20 cellular contexts compared by ENCODE assay signal in the genomic region with DNA sequence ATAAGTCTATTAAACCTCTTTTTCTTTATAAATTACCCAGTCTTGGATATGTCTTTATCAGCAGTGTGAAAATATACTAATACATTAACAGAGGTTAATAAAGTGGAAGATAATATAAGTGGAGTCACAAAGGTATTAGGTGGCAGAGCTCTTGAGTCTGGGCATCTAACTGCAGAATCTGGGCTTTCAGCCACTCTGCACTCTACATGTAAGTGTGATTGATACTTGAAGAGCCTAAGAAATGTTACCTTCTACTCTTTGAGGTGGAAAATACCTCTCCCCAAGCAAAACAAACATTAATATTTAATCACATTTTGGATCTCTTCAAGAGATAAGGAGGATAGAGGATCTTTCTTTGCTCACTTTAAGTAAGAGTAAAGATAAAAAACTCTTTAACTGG.
A peak's percentile ranks its signal among the peaks of the same experiment; 100 is the strongest.
DNase-seq lines count a peak whose midpoint lies in the region; ATAC-seq, FAIRE-seq and TF ChIP-seq lines count a peak whose summit lies in the region.
"Had no signal": no experiment of that assay in that cellular context is flagged by ENCODE, and none has a peak within 500 bp of the region (broad histone marks: within the 10 kb centered on the region; RNA-seq: fewer than 3 reads in every experiment).

No MANE protein-coding gene starts in this region.

- H3K4me3 ChIP-seq in astrocyte (ENCODE audit: insufficient read depth, low read depth, low read length) (no peak overlapping the region), lower leg skin (ENCODE audit: low read depth, poor library complexity, severe bottlenecking) (no peak overlapping the region)
- H3K4me3 ChIP-seq: A549, BLaER1, GM12878, HAP-1 had no signal

- peak overlapping the region; percentile 19 for H3K27ac Mint-ChIP-seq in astrocyte (ENCODE audit: unreplicated experiment)
- H3K27ac Mint-ChIP-seq: CD14-positive monocyte; CD4-positive, alpha-beta memory T cell had no signal

- no peaks in the 10 kb centered on the region for H3K36me3 ChIP-seq in astrocyte (ENCODE audit: insufficient read depth, low read length)
- H3K36me3 ChIP-seq: BLaER1, HAP-1 had no signal

- no peak overlapping the region for H3K4me2 ChIP-seq in astrocyte (ENCODE audit: low read length)
- H3K4me2 ChIP-seq: A549, BLaER1 had no signal

- FAIRE-seq in astrocyte (lab: Jason Lieb, UNC): no peak
- FAIRE-seq: A549, GM12878, H1 had no signal

- H3K4me3 Mint-ChIP-seq in astrocyte (ENCODE audit: unreplicated experiment): no peak overlapping the region
- H3K4me3 Mint-ChIP-seq: CD14-positive monocyte; CD4-positive, alpha-beta memory T cell had no signal

- no peaks in the 10 kb centered on the region for H3K27me3 Mint-ChIP-seq in astrocyte (ENCODE audit: low read depth, unreplicated experiment)

- H3K4me1 ChIP-seq in astrocyte (ENCODE audit: insufficient read depth, low read length): no peaks in the 10 kb centered on the region
- H3K4me1 ChIP-seq: A549, BLaER1 had no signal

- DNase-seq in DMS53 (lab: John Stamatoyannopoulos, UW) (peak; percentile 6), DMS53 treated with DMSO at 0.1 percent for 48 hours (lab: John Stamatoyannopoulos, UW; ENCODE audit: unreplicated experiment) (no peak), astrocyte (ENCODE audit: low read depth) (no peak), glomerular visceral epithelial cell (ENCODE audit: extremely low spot score) (peak; percentile 37), renal cortical epithelial cell (ENCODE audit: low read depth) (peak; percentile 82), lower leg skin (ENCODE audit: low spot score in 2 of 2) (no peak), AML-193 (lab: John Stamatoyannopoulos, UW) (no peak)
- DNase-seq: CD4-positive, alpha-beta memory T cell; DMS153; DND-41; EL had no signal

- H3K4me1 Mint-ChIP-seq in astrocyte (ENCODE audit: low read depth, unreplicated experiment): peaks cover 4% of the 10 kb centered on the region
- H3K4me1 Mint-ChIP-seq: CD14-positive monocyte; CD4-positive, alpha-beta memory T cell had no signal

- H3K9me3 ChIP-seq in astrocyte (ENCODE audit: insufficient read depth, low read depth, low read length): no peaks in the 10 kb centered on the region
- H3K9me3 ChIP-seq: A549, BLaER1, HAP-1 had no signal

- peaks cover 2% of the 10 kb centered on the region for H3K9me3 Mint-ChIP-seq in astrocyte (ENCODE audit: unreplicated experiment)

- H3K9ac ChIP-seq in astrocyte (ENCODE audit: low read length): no peak overlapping the region
- H3K9ac ChIP-seq: BLaER1 had no signal

- no peak for ATAC-seq in HG03469 (IDR thresholded peaks at IDR 0.05; ENCODE audit: unreplicated experiment)
- ATAC-seq: A549 had no signal

- H3K36me3 Mint-ChIP-seq in astrocyte (ENCODE audit: low read depth, unreplicated experiment): no peaks in the 10 kb centered on the region
- H3K36me3 Mint-ChIP-seq: CD14-positive monocyte; CD4-positive, alpha-beta memory T cell had no signal

- H4K20me1 ChIP-seq in astrocyte (ENCODE audit: insufficient read depth, low read length): no peaks in the 10 kb centered on the region
- H4K20me1 ChIP-seq: BLaER1 had no signal

- intact Hi-C loops in lower leg skin (cut with DNase I; ENCODE audit: low total_unique reads): no loop called here

- no peak for TF ChIP-seq POLR2A in lower leg skin (IDR thresholded peaks at IDR 0.05)

- no peak overlapping the region for H3K27ac ChIP-seq in astrocyte (ENCODE audit: low read depth, low read length)
- H3K27ac ChIP-seq: 22Rv1, A549, BLaER1, HL-60 had no signal

- H3K27me3 ChIP-seq in astrocyte (ENCODE audit: insufficient read depth, low read length): no peaks in the 10 kb centered on the region
- H3K27me3 ChIP-seq: BLaER1 had no signal

- no peaks in the 10 kb centered on the region for H3K79me2 ChIP-seq in astrocyte (ENCODE audit: insufficient read depth, low read length)

- no peak overlapping the region for H2AFZ ChIP-seq in astrocyte (ENCODE audit: low read depth, low read length)

- TF ChIP-seq CTCF in astrocyte (IDR thresholded peaks at IDR 0.05; ENCODE audit: insufficient read depth, low read depth, low read length): no peak
- no peak for TF ChIP-seq CTCF in lower leg skin (IDR thresholded peaks at IDR 0.05)

Comparison
In these comparisons a context has a peak if more than half of its experiments do, and no peak if none do; other contexts are left out.
1. DNase-seq: peak in DMS53 (single experiment), glomerular visceral epithelial cell (single experiment) and renal cortical epithelial cell (single experiment); none in DMS53 treated with DMSO at 0.1 percent for 48 hours (single experiment), astrocyte (single experiment), lower leg skin (0 of 2) and AML-193 (0 of 2).